ENCODE assay signal across 14 cellular contexts in genomic region chr6:11214438-11214837, GRCh38. TPM values are rescaled to one million over a fixed set of nuclear protein-coding genes. Genes with fewer than 3 reads are reported as not detected.
DNase-seq lines count a peak whose midpoint lies in the region; ATAC-seq, FAIRE-seq and TF ChIP-seq lines count a peak whose summit lies in the region.
"Had no signal": no experiment of that assay in that cellular context is flagged by ENCODE, and none has a peak within 500 bp of the region (broad histone marks: within the 10 kb centered on the region; RNA-seq: fewer than 3 reads in every experiment).

No MANE protein-coding gene starts in this region.

- H3K9me3 Mint-ChIP-seq in activated naive CD4-positive, alpha-beta T cell treated with anti-CD3 and anti-CD28 coated beads, Interleukin-2, amount 50 U/mL, for 72 hours: no peaks in the 10 kb centered on the region
- H3K9me3 Mint-ChIP-seq: stimulated activated naive CD8-positive, alpha-beta T cell treated with anti-CD3 and anti-CD28 coated beads, Interleukin-15, Interleukin-2, amounts not matched to agents 100 ng/mL and 50 ng/mL, for 24 hours had no signal

- TF ChIP-seq EP300 in HepG2 (IDR thresholded peaks at IDR 0.05; ENCODE audit: low read depth in 2 of 2, low read length in 2 of 2) (no peak), HepG2 (CRISPR knock-in tag; IDR thresholded peaks at IDR 0.05; ENCODE audit: borderline replicate concordance) (no peak)

- 93% methylated on average over 12 of the region's 12 CpGs for WGBS in HepG2 (ENCODE audit: low lambda C conversion rate)
- 82% methylated on average over 11 of the region's 12 CpGs for WGBS in right lobe of liver (ENCODE audit: insufficient coverage, low coverage, low lambda C conversion rate, missing lambda C conversion rate)
- 78 to 93% (median 92%) methylated on average over 12 of the region's 12 CpGs for WGBS in small intestine, 3 donors

- H3K79me2 ChIP-seq in HepG2 (ENCODE audit: insufficient read depth, low read length): peaks cover 100% of the 10 kb centered on the region

- H2AFZ ChIP-seq in HepG2 (ENCODE audit: low read length): no peak overlapping the region

- no TSS peak for BruUV-seq in HepG2 (replicated peaks; lab: Mats Ljungman, UMichigan)

- TF ChIP-seq CTCF in HepG2 (CRISPR knock-in tag; IDR thresholded peaks at IDR 0.05) (no peak), right lobe of liver (IDR thresholded peaks at IDR 0.05) (no peak)

- CTCF ChIA-PET in HepG2 (lab: Yijun Ruan, JAX; ENCODE audit: low intra/inter-chr PET ratio, low total read pairs): no interaction called here

- in situ Hi-C loops in HepG2 (cut with HindIII; ENCODE audit: extremely low pct_ligation_motif_present, low pct_unique_long_range_greater_than_20kb): no loop called here

- H3K4me3 ChIP-seq in HepG2 (replicated peaks in 1 of 3; ENCODE audit: insufficient read depth in 1 of 3, low read depth in 2 of 3, low read length in 3 of 3) (no peak overlapping the region), right lobe of liver (no peak overlapping the region), rectal smooth muscle tissue (ENCODE audit: low read length) (no peak overlapping the region), small intestine (ENCODE audit: low read depth in 1 of 2, low read length in 2 of 2) (no peak overlapping the region)
- H3K4me3 ChIP-seq: HAP-1 had no signal

- H3K9me3 ChIP-seq in HepG2 (ENCODE audit: low read length) (no peaks in the 10 kb centered on the region), right lobe of liver (no peaks in the 10 kb centered on the region), small intestine (ENCODE audit: control insufficient read depth, low read depth) (no peaks in the 10 kb centered on the region)
- H3K9me3 ChIP-seq: HAP-1 had no signal

- H3K9ac ChIP-seq in HepG2 (ENCODE audit: insufficient read depth, low read depth, low read length): no peak overlapping the region
- H3K9ac ChIP-seq in rectal smooth muscle tissue (ENCODE audit: low read length): no peak overlapping the region

- H4K20me1 ChIP-seq in HepG2 (ENCODE audit: insufficient read depth, low read length): peaks cover 100% of the 10 kb centered on the region

- H3K27ac ChIP-seq in HepG2 (ENCODE audit: extremely low read length, insufficient read depth, low read length): no peak overlapping the region
- H3K27ac ChIP-seq in right lobe of liver: peak overlapping the region in 1 of 3 donors; percentile 13
- peak overlapping the region; percentile 85 for H3K27ac ChIP-seq in rectal smooth muscle tissue (ENCODE audit: low read depth, low read length)
- H3K27ac ChIP-seq in small intestine (ENCODE audit: low read depth in 1 of 2, low read length in 1 of 2): peak overlapping the region in 1 of 2 donors; percentile 49

- H3K27ac Mint-ChIP-seq in activated naive CD4-positive, alpha-beta T cell treated with anti-CD3 and anti-CD28 coated beads, Interleukin-2, amount 50 U/mL, for 72 hours: no peak overlapping the region
- H3K27ac Mint-ChIP-seq: stimulated activated naive CD8-positive, alpha-beta T cell treated with anti-CD3 and anti-CD28 coated beads, Interleukin-15, Interleukin-2, amounts not matched to agents 100 ng/mL and 50 ng/mL, for 24 hours had no signal

- 0 out of 2 replicates have a peak overlapping the region, but pooled peaks have one; percentile 3 for H3K4me2 ChIP-seq in HepG2 (ENCODE audit: low read depth, low read length)

- 0 out of 4 replicates have a peak, but pooled peaks of 1 of the 2 experiments have one; percentile 21 for TF ChIP-seq POLR2A in HepG2 (IDR thresholded peaks at IDR 0.05; ENCODE audit: insufficient read depth in 1 of 2, low read depth in 2 of 2, low read length in 2 of 2)
- no peak for TF ChIP-seq POLR2A in right lobe of liver (IDR thresholded peaks at IDR 0.05)

- FAIRE-seq in HepG2 (lab: Jason Lieb, UNC) (no peak), small intestine (lab: Jason Lieb, UNC) (no peak)
- FAIRE-seq: A204.1 had no signal

- no peak for DNase-seq in HepG2 (ENCODE audit: low spot score)
- no peak for DNase-seq in right lobe of liver
- peak; percentile 27 to 29 for DNase-seq in hippocampal formation (lab: John Stamatoyannopoulos, UW)
- DNase-seq in small intestine: no peak
- DNase-seq in activated naive CD4-positive, alpha-beta T cell treated with anti-CD3 and anti-CD28 coated beads, Interleukin-2, amount 50 U/mL, for 72 hours (ENCODE audit: low spot score in 2 of 2): no peak
- DNase-seq: GF-D8, NCI-H345 had no signal

- no peak for TF ChIP-seq RAD21 in HepG2 (CRISPR knock-in tag; IDR thresholded peaks at IDR 0.05)

- ATAC-seq in HepG2 (no peak), right lobe of liver (no peak), GM21381 (IDR thresholded peaks at IDR 0.05; ENCODE audit: unreplicated experiment) (no peak), HG03565 (IDR thresholded peaks at IDR 0.05; ENCODE audit: unreplicated experiment) (no peak)
- ATAC-seq in activated naive CD4-positive, alpha-beta T cell treated with anti-CD3 and anti-CD28 coated beads, Interleukin-2, amount 50 U/mL, for 72 hours: no peak
- ATAC-seq: SK-N-SH treated with all-trans-retinoic acid at 6 μM for 48 hours had no signal

- peaks cover 52 to 91% of the 10 kb centered on the region in 2 experiments for H3K36me3 ChIP-seq in HepG2 (replicated peaks in 1 of 2; ENCODE audit: control insufficient read depth in 1 of 2, insufficient read depth in 2 of 2, low read length in 2 of 2)
- H3K36me3 ChIP-seq in right lobe of liver: peaks cover 0 to 7% (median 0%) of the 10 kb centered on the region in 4 donors
- H3K36me3 ChIP-seq in rectal smooth muscle tissue (ENCODE audit: control insufficient read depth, insufficient read depth, low read length): peaks cover 4% of the 10 kb centered on the region
- peaks cover 0 to 9% of the 10 kb centered on the region in 2 donors for H3K36me3 ChIP-seq in small intestine (ENCODE audit: control insufficient read depth in 2 of 2, insufficient read depth in 2 of 2, low read length in 2 of 2)

- POLR2A ChIA-PET in HepG2 (lab: Yijun Ruan, JAX): no interaction called here

- peaks cover 13 to 18% of the 10 kb centered on the region in 2 donors for H3K36me3 Mint-ChIP-seq in activated naive CD4-positive, alpha-beta T cell treated with anti-CD3 and anti-CD28 coated beads, Interleukin-2, amount 50 U/mL, for 72 hours

- H3K27me3 ChIP-seq in HepG2 (ENCODE audit: control insufficient read depth in 1 of 2, insufficient read depth in 2 of 2, low read length in 2 of 2): no peaks in the 10 kb centered on the region
- H3K27me3 ChIP-seq in right lobe of liver: no peaks in the 10 kb centered on the region
- H3K27me3 ChIP-seq in rectal smooth muscle tissue (ENCODE audit: control insufficient read depth, insufficient read depth, low read length): no peaks in the 10 kb centered on the region
- no peaks in the 10 kb centered on the region for H3K27me3 ChIP-seq in small intestine (ENCODE audit: control insufficient read depth in 2 of 2, insufficient read depth in 2 of 2, low read length in 2 of 2)

- intact Hi-C loops in HepG2 (cut with micrococcal nuclease; ENCODE audit: unreplicated experiment) (no loop called here), right lobe of liver (cut with DNase I) (no loop called here)

- H3K4me1 ChIP-seq in HepG2 (ENCODE audit: insufficient read depth, low read length): peaks cover 100% of the 10 kb centered on the region
- peaks cover 0 to 34% (median 6%) of the 10 kb centered on the region in 4 donors for H3K4me1 ChIP-seq in right lobe of liver
- H3K4me1 ChIP-seq in rectal smooth muscle tissue (ENCODE audit: control insufficient read depth, insufficient read depth, low read length): peaks cover 28% of the 10 kb centered on the region
- peaks cover 8 to 24% of the 10 kb centered on the region in 2 donors for H3K4me1 ChIP-seq in small intestine (ENCODE audit: control insufficient read depth in 2 of 2, insufficient read depth in 1 of 2, low read depth in 1 of 2, low read length in 1 of 2)

TF ChIP-seq in HepG2, 621 proteins besides CTCF, POLR2A, EP300 and RAD21 (continues in another document):
- TF ChIP-seq MAZ (IDR thresholded peaks at IDR 0.05; ENCODE audit: borderline replicate concordance, low read depth, low read length) (no peak), MAZ (CRISPR knock-in tag; IDR thresholded peaks at IDR 0.05; ENCODE audit: low read depth) (no peak), ZNF274 (CRISPR knock-in tag; IDR thresholded peaks at IDR 0.05) (0 out of 2 replicates have a peak, but pooled peaks have one; percentile 47), ZNF430 (CRISPR knock-in tag; IDR thresholded peaks at IDR 0.05) (no peak), ASH2L (IDR thresholded peaks at IDR 0.05; ENCODE audit: insufficient read length, low read depth, low read length) (no peak), NFE2L2 (IDR thresholded peaks at IDR 0.05; ENCODE audit: low read length) (no peak)

RNA-seq across cellular contexts. Expression of gene NEDD9, which starts 18.0 kb away (rescaled TPM):
- total RNA-seq in HepG2 (2016; rRNA removed; fragmentation: Illumina TruSeq; extraction: Trizol) (27.1 and 31.4 TPM in 2 replicates), right lobe of liver (10 to 100 TPM in 4 of 6 experiments, 1 to 10 TPM in 2; 5.1 to 59.8 (median 26.2) TPM)
- 3.1 and 3.2 TPM in 2 replicates for total RNA-seq in HepG2 (2016; cell fraction: cytosol; rRNA removed; fragmentation: Illumina TruSeq; extraction: Trizol; ENCODE audit: low read depth)
- 25.2 and 29.8 TPM in 2 replicates for total RNA-seq in HepG2 (2016; cell fraction: insoluble cytoplasmic fraction; rRNA removed; fragmentation: Illumina TruSeq; extraction: Trizol)
- total RNA-seq in HepG2 (2016; cell fraction: membrane; rRNA removed; fragmentation: Illumina TruSeq; extraction: Trizol): 11.6 and 12.3 TPM in 2 replicates
- 24.2 and 25.4 TPM in 2 replicates for total RNA-seq in HepG2 (2016; cell fraction: nucleus; rRNA removed; fragmentation: Illumina TruSeq; extraction: Trizol)
- polyA plus RNA-seq in HepG2 (2011; rRNA removed) (363 and 389 TPM in 2 replicates), small intestine (10 to 100 TPM; 13.6 to 15.1 (median 14.9) TPM)
- 249 and 284 TPM in 2 replicates for polyA plus RNA-seq in HepG2 (2011; cell fraction: cytosol; rRNA removed)
- polyA plus RNA-seq in HepG2 (2011; cell fraction: nucleus; rRNA removed): 241 and 254 TPM in 2 replicates
- 141 and 166 TPM in 2 replicates for polyA plus RNA-seq in HepG2 (2012)
- 1.5 and 2.0 TPM in 2 replicates for polyA plus RNA-seq in HepG2 (2016; cell fraction: cytosol; fragmentation: Illumina TruSeq; extraction: Trizol; ENCODE audit: low read depth)
- polyA plus RNA-seq in HepG2 (2016; cell fraction: insoluble cytoplasmic fraction; fragmentation: Illumina TruSeq; extraction: Trizol; ENCODE audit: low read depth): 26.5 and 29.0 TPM in 2 replicates
- 4.0 and 4.8 TPM in 2 replicates for polyA plus RNA-seq in HepG2 (2016; cell fraction: membrane; fragmentation: Illumina TruSeq; extraction: Trizol; ENCODE audit: low read depth)
- 28.0 and 29.7 TPM in 2 replicates for polyA plus RNA-seq in HepG2 (2016; cell fraction: nucleus; fragmentation: Illumina TruSeq; extraction: Trizol; ENCODE audit: insufficient read depth, low read depth)
- 3.4 and 577 TPM in 2 replicates for polyA minus RNA-seq in HepG2 (2011; rRNA and poly(A)+ RNA removed; ENCODE audit: low replicate concordance)
- polyA minus RNA-seq in HepG2 (2011; cell fraction: cytosol; rRNA and poly(A)+ RNA removed): 263 and 295 TPM in 2 replicates
- 268 and 334 TPM in 2 replicates for polyA minus RNA-seq in HepG2 (2011; cell fraction: nucleus; rRNA and poly(A)+ RNA removed)
- total RNA-seq in activated naive CD4-positive, alpha-beta T cell treated with anti-CD3 and anti-CD28 coated beads, Interleukin-2, amount 50 U/mL, for 72 hours: 10 to 100 TPM; 11.0 to 24.4 TPM

Comparison
In these comparisons a context has a peak if more than half of its experiments do, and no peak if none do; other contexts are left out.
1. DNase-seq: peak in hippocampal formation (2 of 2); none in HepG2 (single experiment), right lobe of liver (0 of 3), small intestine (single experiment) and activated naive CD4-positive, alpha-beta T cell treated with anti-CD3 and anti-CD28 coated beads, Interleukin-2, amount 50 U/mL, for 72 hours (0 of 2).